ENCODE assay signal across 14 cellular contexts in the genomic region with DNA sequence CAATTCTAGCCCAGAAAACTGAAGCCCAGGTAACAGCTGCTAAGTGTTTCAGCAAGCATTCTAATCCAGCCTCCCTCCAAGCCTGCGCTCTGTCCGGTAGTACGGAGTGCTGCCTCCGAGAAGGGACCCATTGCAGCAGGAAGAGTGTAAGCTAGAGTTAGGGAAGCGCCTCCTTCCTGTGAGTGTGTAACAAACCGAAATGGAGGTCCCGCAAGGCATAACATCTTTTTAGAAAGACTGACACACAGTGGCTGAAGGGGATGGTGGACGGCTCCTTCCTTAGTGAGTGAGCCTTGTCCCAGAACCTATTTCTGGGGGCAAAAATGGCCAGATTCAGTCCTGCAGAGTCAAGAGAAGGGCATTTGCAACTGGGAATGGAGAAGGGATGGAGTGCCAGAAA. TPM values are rescaled to one million over a fixed set of nuclear protein-coding genes. Genes with fewer than 3 reads are reported as not detected.
DNase-seq lines count a peak whose midpoint lies in the region; FAIRE-seq and TF ChIP-seq lines count a peak whose summit lies in the region.
"Had no signal": no experiment of that assay in that cellular context is flagged by ENCODE, and none has a peak within 500 bp of the region (broad histone marks: within the 10 kb centered on the region; RNA-seq: fewer than 3 reads in every experiment).

No MANE protein-coding gene starts in this region.

- H3K27me3 Mint-ChIP-seq in glutamatergic neuron (ENCODE audit: unreplicated experiment), result peaks cover 9% of the 10 kb centered on the region
- H3K27me3 Mint-ChIP-seq in activated T-helper 2 cell treated with anti-CD3 and anti-CD28 coated beads, Interferon-gamma antibody, Interleukin-2, Interleukin-4, amounts not matched to agents 10 μg/mL and 5 μg/mL and 100 μg/mL, durations not matched to agents 14 hours and 24 hours and 36 hours (ENCODE audit: low read depth), result peaks cover 7% of the 10 kb centered on the region

- peaks cover 0 to 56% (median 41%) of the 10 kb centered on the region in 11 experiments; a peak in 19 of 22 replicates for H3K36me3 ChIP-seq in BLaER1 treated with 17β-estradiol and CSF1 and Interleukin-3, amounts not matched to agents 10 nM and 100 nM
- H3K36me3 ChIP-seq in rectal smooth muscle tissue (ENCODE audit: control insufficient read depth, insufficient read depth, low read length), result peaks cover 26% of the 10 kb centered on the region

- H3K9me3 ChIP-seq in BLaER1 treated with 17β-estradiol and CSF1 and Interleukin-3, amounts not matched to agents 10 nM and 100 nM (replicated peaks in 1 of 11), result no peaks in the 10 kb centered on the region
- H3K9me3 ChIP-seq: HAP-1, suprapubic skin had no signal

- peak overlapping the region; percentile 72 to 91 (median 84) for H3K4me2 ChIP-seq in BLaER1 treated with 17β-estradiol and CSF1 and Interleukin-3, amounts not matched to agents 10 nM and 100 nM

- H3K27ac Mint-ChIP-seq in glutamatergic neuron (ENCODE audit: unreplicated experiment), result peak overlapping the region; percentile 90
- H3K27ac Mint-ChIP-seq in activated T-helper 2 cell treated with anti-CD3 and anti-CD28 coated beads, Interferon-gamma antibody, Interleukin-2, Interleukin-4, amounts not matched to agents 10 μg/mL and 5 μg/mL and 100 μg/mL, durations not matched to agents 14 hours and 24 hours and 36 hours, result no peak overlapping the region
- H3K27ac Mint-ChIP-seq: activated naive CD4-positive, alpha-beta T cell treated with anti-CD3 and anti-CD28 coated beads, Interleukin-2, amount 10 ng/mL, durations not matched to agents 7 days and 5 days had no signal

- peaks cover 29 to 69% (median 63%) of the 10 kb centered on the region in 10 experiments for H3K4me1 ChIP-seq in BLaER1 treated with 17β-estradiol and CSF1 and Interleukin-3, amounts not matched to agents 10 nM and 100 nM
- peaks cover 54% of the 10 kb centered on the region for H3K4me1 ChIP-seq in rectal smooth muscle tissue (ENCODE audit: control insufficient read depth, insufficient read depth, low read length)
- H3K4me1 ChIP-seq: HAP-1 had no signal

- H3K4me1 Mint-ChIP-seq in glutamatergic neuron (ENCODE audit: low read depth, unreplicated experiment), result peaks cover 25% of the 10 kb centered on the region
- no peaks in the 10 kb centered on the region for H3K4me1 Mint-ChIP-seq in activated T-helper 2 cell treated with anti-CD3 and anti-CD28 coated beads, Interferon-gamma antibody, Interleukin-2, Interleukin-4, amounts not matched to agents 10 μg/mL and 5 μg/mL and 100 μg/mL, durations not matched to agents 14 hours and 24 hours and 36 hours (ENCODE audit: low read depth)
- H3K4me1 Mint-ChIP-seq: activated naive CD4-positive, alpha-beta T cell treated with anti-CD3 and anti-CD28 coated beads, Interleukin-2, amount 10 ng/mL, durations not matched to agents 7 days and 5 days had no signal

- intact Hi-C loops in activated T-helper 2 cell treated with anti-CD3 and anti-CD28 coated beads, Interferon-gamma antibody, Interleukin-2, Interleukin-4, amounts not matched to agents 10 μg/mL and 5 μg/mL and 100 μg/mL, durations not matched to agents 14 hours and 24 hours and 36 hours (cut with micrococcal nuclease), result no loop called here

- DNase-seq in RKO (ENCODE audit: low spot score) (peak; percentile 22), glutamatergic neuron (no peak), NCI-H2107 treated with DMSO at 0.1 percent for 48 hours (lab: John Stamatoyannopoulos, UW; ENCODE audit: unreplicated experiment) (no peak), hypothalamus (lab: John Stamatoyannopoulos, UW) (no peak), GM19239 (ENCODE audit: insufficient read length, low spot score) (no peak)
- DNase-seq in activated T-helper 2 cell treated with anti-CD3 and anti-CD28 coated beads, Interferon-gamma antibody, Interleukin-2, Interleukin-4, amounts not matched to agents 10 μg/mL and 5 μg/mL and 100 μg/mL, durations not matched to agents 14 hours and 24 hours and 36 hours (ENCODE audit: low spot score), result no peak
- DNase-seq: activated naive CD4-positive, alpha-beta T cell treated with anti-CD3 and anti-CD28 coated beads, Interleukin-2, amount 10 ng/mL, durations not matched to agents 7 days and 5 days; central memory CD4-positive, alpha-beta T cell; NCI-H446 treated with DMSO at 0.1 percent for 48 hours had no signal

- no peaks in the 10 kb centered on the region for H3K36me3 Mint-ChIP-seq in glutamatergic neuron (ENCODE audit: unreplicated experiment)
- H3K36me3 Mint-ChIP-seq in activated T-helper 2 cell treated with anti-CD3 and anti-CD28 coated beads, Interferon-gamma antibody, Interleukin-2, Interleukin-4, amounts not matched to agents 10 μg/mL and 5 μg/mL and 100 μg/mL, durations not matched to agents 14 hours and 24 hours and 36 hours (ENCODE audit: low read depth), result no peaks in the 10 kb centered on the region
- H3K36me3 Mint-ChIP-seq: activated naive CD4-positive, alpha-beta T cell treated with anti-CD3 and anti-CD28 coated beads, Interleukin-2, amount 10 ng/mL, durations not matched to agents 7 days and 5 days had no signal

- H3K4me3 Mint-ChIP-seq in glutamatergic neuron (ENCODE audit: unreplicated experiment), result no peak overlapping the region
- H3K4me3 Mint-ChIP-seq in activated T-helper 2 cell treated with anti-CD3 and anti-CD28 coated beads, Interferon-gamma antibody, Interleukin-2, Interleukin-4, amounts not matched to agents 10 μg/mL and 5 μg/mL and 100 μg/mL, durations not matched to agents 14 hours and 24 hours and 36 hours (ENCODE audit: low read depth), result no peak overlapping the region
- H3K4me3 Mint-ChIP-seq: activated naive CD4-positive, alpha-beta T cell treated with anti-CD3 and anti-CD28 coated beads, Interleukin-2, amount 10 ng/mL, durations not matched to agents 7 days and 5 days had no signal

- peak overlapping the region in 9 of 11 experiments; percentile 49 to 72 (median 65); a peak in 18 of 22 replicates for H3K27ac ChIP-seq in BLaER1 treated with 17β-estradiol and CSF1 and Interleukin-3, amounts not matched to agents 10 nM and 100 nM
- peak overlapping the region; percentile 73 for H3K27ac ChIP-seq in rectal smooth muscle tissue (ENCODE audit: low read depth, low read length)
- H3K27ac ChIP-seq: RWPE1, suprapubic skin had no signal

- H3K9ac ChIP-seq in BLaER1 treated with 17β-estradiol and CSF1 and Interleukin-3, amounts not matched to agents 10 nM and 100 nM, result peak overlapping the region in 9 of 11 experiments; percentile 13 to 69 (median 54); a peak in 15 of 22 replicates
- no peak overlapping the region for H3K9ac ChIP-seq in rectal smooth muscle tissue (ENCODE audit: low read length)

- H3K27me3 ChIP-seq in BLaER1 treated with 17β-estradiol and CSF1 and Interleukin-3, amounts not matched to agents 10 nM and 100 nM, result no peaks in the 10 kb centered on the region
- no peaks in the 10 kb centered on the region for H3K27me3 ChIP-seq in rectal smooth muscle tissue (ENCODE audit: control insufficient read depth, insufficient read depth, low read length)
- H3K27me3 ChIP-seq: suprapubic skin had no signal

- TF ChIP-seq CTCF in glutamatergic neuron (IDR thresholded peaks at IDR 0.05; ENCODE audit: partially characterized antibody, unreplicated experiment), result no peak

- FAIRE-seq in GM19239 (lab: Jason Lieb, UNC), result no peak

- H3K9me3 Mint-ChIP-seq in glutamatergic neuron (ENCODE audit: unreplicated experiment), result peaks cover 12% of the 10 kb centered on the region
- H3K9me3 Mint-ChIP-seq in activated T-helper 2 cell treated with anti-CD3 and anti-CD28 coated beads, Interferon-gamma antibody, Interleukin-2, Interleukin-4, amounts not matched to agents 10 μg/mL and 5 μg/mL and 100 μg/mL, durations not matched to agents 14 hours and 24 hours and 36 hours, result no peaks in the 10 kb centered on the region
- H3K9me3 Mint-ChIP-seq: activated naive CD4-positive, alpha-beta T cell treated with anti-CD3 and anti-CD28 coated beads, Interleukin-2, amount 10 ng/mL, durations not matched to agents 7 days and 5 days had no signal

- peak overlapping the region in 5 of 10 experiments; percentile 5 to 44 (median 28); a peak in 8 of 20 replicates for H3K4me3 ChIP-seq in BLaER1 treated with 17β-estradiol and CSF1 and Interleukin-3, amounts not matched to agents 10 nM and 100 nM
- no peak overlapping the region for H3K4me3 ChIP-seq in rectal smooth muscle tissue (ENCODE audit: low read length)
- H3K4me3 ChIP-seq: HAP-1, suprapubic skin had no signal

- H4K20me1 ChIP-seq in BLaER1 treated with 17β-estradiol and CSF1 and Interleukin-3, amounts not matched to agents 10 nM and 100 nM, result peaks cover 0 to 45% (median 0%) of the 10 kb centered on the region in 11 experiments; a peak in 8 of 22 replicates

RNA-seq across cellular contexts. Expression of a gene that starts 12.2 kb away (rescaled TPM):
- total RNA-seq in glutamatergic neuron (ENCODE audit: unreplicated experiment), result 959 TPM
- 0.11 TPM in 1 of 2 replicates, not detected in the other for total RNA-seq in activated T-helper 2 cell treated with anti-CD3 and anti-CD28 coated beads, Interferon-gamma antibody, Interleukin-2, Interleukin-4, amounts not matched to agents 10 μg/mL and 5 μg/mL and 100 μg/mL, durations not matched to agents 14 hours and 24 hours and 36 hours

Comparison
In these comparisons a context has a peak if more than half of its experiments do, and no peak if none do; other contexts are left out.
1. RNA of a gene that starts 12.2 kb away (total RNA-seq): 959 TPM in glutamatergic neuron (single experiment); 0.11 TPM in activated T-helper 2 cell treated with anti-CD3 and anti-CD28 coated beads, Interferon-gamma antibody, Interleukin-2, Interleukin-4, amounts not matched to agents 10 μg/mL and 5 μg/mL and 100 μg/mL, durations not matched to agents 14 hours and 24 hours and 36 hours; every median in the first group is over 100 times any median in the second.